ENCODE assay signal across 25 cellular contexts in the genomic region with DNA sequence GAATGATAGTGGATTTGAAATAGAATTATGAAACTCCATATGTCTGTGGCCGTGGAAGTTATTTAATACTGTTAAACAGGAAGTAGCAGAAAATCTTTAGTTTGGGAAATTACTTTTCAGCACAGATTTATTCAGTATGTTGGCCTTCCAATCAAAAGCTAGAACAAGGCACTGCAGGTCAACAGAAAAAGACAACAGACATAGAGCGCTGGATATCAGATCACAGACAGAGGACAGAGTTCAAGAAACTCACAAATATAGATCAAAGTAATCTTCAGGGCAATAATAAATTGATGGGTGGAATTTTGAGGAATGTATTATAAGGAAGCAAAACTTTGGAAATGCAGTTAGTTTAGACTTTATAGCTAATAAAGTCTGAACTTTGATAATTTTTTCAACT.
"Had no signal": no experiment of that assay in that cellular context is flagged by ENCODE, and none has a peak within 500 bp of the region (broad histone marks: within the 10 kb centered on the region; RNA-seq: fewer than 3 reads in every experiment).

No MANE protein-coding gene starts in this region.

- H3K4me3 ChIP-seq: coronary artery, dorsolateral prefrontal cortex, esophagus squamous epithelium, gastrocnemius medialis, heart right ventricle, left ventricle myocardium inferior, lower lobe of right lung, mucosa of descending colon had no signal

- ATAC-seq: esophagus mucosa, gastrocnemius medialis, heart right ventricle, left cardiac atrium, lower lobe of right lung, mucosa of descending colon had no signal

- FAIRE-seq: colon, endometrium, keratinocyte had no signal

- DNase-seq: dermis blood vessel endothelial cell; dorsolateral prefrontal cortex; effector CD4-positive, alpha-beta T cell; effector memory CD4-positive, alpha-beta T cell; endodermal cell; erythroblast; esophagus squamous epithelium; foreskin fibroblast; foreskin melanocyte; gastrocnemius medialis; glutamatergic neuron; head of caudate nucleus; heart right ventricle; hippocampal formation; left cardiac atrium; left ventricle myocardium inferior; lower lobe of right lung; mesenchymal stem cell; mucosa of descending colon had no signal

- H3K27me3 ChIP-seq: dorsolateral prefrontal cortex, esophagus squamous epithelium, gastrocnemius medialis, heart right ventricle had no signal

- H3K4me1 ChIP-seq: esophagus squamous epithelium, gastrocnemius medialis, heart right ventricle, left ventricle myocardium inferior, lower lobe of right lung had no signal

- H3K9me3 ChIP-seq: esophagus squamous epithelium, gastrocnemius medialis, lower lobe of right lung, mucosa of descending colon had no signal

- H3K36me3 ChIP-seq: esophagus squamous epithelium, gastrocnemius medialis, heart right ventricle, left ventricle myocardium inferior, lower lobe of right lung had no signal

- H3K27ac ChIP-seq: coronary artery, dorsolateral prefrontal cortex, epithelial cell of prostate, esophagus squamous epithelium, gastrocnemius medialis, heart right ventricle, left ventricle myocardium inferior, lower lobe of right lung had no signal
